Comparison of ENCODE assay signal across 24 cellular contexts in genomic region chr10:11110499-11110898, GRCh38.
DNase-seq lines count a peak whose midpoint lies in the region; ATAC-seq and TF ChIP-seq lines count a peak whose summit lies in the region.
"Had no signal": no experiment of that assay in that cellular context is flagged by ENCODE, and none has a peak within 500 bp of the region (broad histone marks: within the 10 kb centered on the region; RNA-seq: fewer than 3 reads in every experiment).

No MANE protein-coding gene starts in this region.

- no peaks in the 10 kb centered on the region for H3K36me3 ChIP-seq in heart left ventricle
- no peaks in the 10 kb centered on the region for H3K36me3 ChIP-seq in testis (ENCODE audit: low read depth, missing control alignments)
- no peaks in the 10 kb centered on the region for H3K36me3 ChIP-seq in thyroid gland

- H3K4me1 ChIP-seq in heart left ventricle (peaks cover under 1 to 75% (median 20%) of the 10 kb centered on the region in 12 donors), testis (no peaks in the 10 kb centered on the region), thyroid gland (no peaks in the 10 kb centered on the region)
- H3K4me1 ChIP-seq: parathyroid adenoma had no signal

- H3K4me3 Mint-ChIP-seq in neural crest cell, result peak overlapping the region; percentile 39
- H3K4me3 Mint-ChIP-seq: stimulated activated naive CD8-positive, alpha-beta T cell treated with anti-CD3 and anti-CD28 coated beads, Interleukin-15, Interleukin-2, amounts not matched to agents 100 ng/mL and 50 ng/mL, for 24 hours; T-cell; type B pancreatic cell had no signal

- H3K27ac ChIP-seq in heart left ventricle (peak overlapping the region in 7 of 12 donors; percentile 8 to 64 (median 30)), testis (peak overlapping the region; percentile 70 to 77), thyroid gland (no peak overlapping the region)
- H3K27ac ChIP-seq: 22Rv1, parathyroid adenoma had no signal

- ATAC-seq in Right ventricle myocardium inferior, result peak; percentile 35
- ATAC-seq in heart left ventricle, result peak in 3 of 4 donors; percentile 62 to 75 (median 66)
- no peak for ATAC-seq in HG03280 (IDR thresholded peaks at IDR 0.05; ENCODE audit: unreplicated experiment)
- ATAC-seq: T-cell had no signal

- H3K9me3 ChIP-seq in heart left ventricle (peaks cover 0 to 12% (median 0%) of the 10 kb centered on the region in 12 donors), testis (no peaks in the 10 kb centered on the region), thyroid gland (no peaks in the 10 kb centered on the region)

- TF ChIP-seq POLR2A in heart left ventricle (IDR thresholded peaks at IDR 0.05), result no peak
- no peak for TF ChIP-seq POLR2A in testis (IDR thresholded peaks at IDR 0.05)
- TF ChIP-seq POLR2A in thyroid gland (IDR thresholded peaks at IDR 0.05), result no peak

- intact Hi-C loops in Right ventricle myocardium inferior (cut with DNase I) (no loop called here), cardiac septum (cut with DNase I) (no loop called here), heart left ventricle (cut with DNase I) (loop anchor here in 4 of 10 donors (2.0 to 10.0 kb wide), 5 partner anchors 54 to 428 kb away; no protein-coding TSS in a partner anchor), testis (cut with DNase I; ENCODE audit: low total_unique reads) (no loop called here), thyroid gland (cut with DNase I) (no loop called here)

- H3K36me3 Mint-ChIP-seq in neural crest cell (ENCODE audit: low read depth), result peaks cover 9% of the 10 kb centered on the region
- H3K36me3 Mint-ChIP-seq: T-cell, type B pancreatic cell had no signal

- DNase-seq in Right ventricle myocardium inferior (ENCODE audit: missing footprints) (no peak), cardiac septum (ENCODE audit: low spot score) (no peak), heart left ventricle (peak in 1 of 5 donors; percentile 52), neural crest cell (ENCODE audit: low read depth, low spot score) (peak; percentile 35), testis (peak; percentile 89), thyroid gland (no peak), cortex of kidney (lab: John Stamatoyannopoulos, UW) (no peak)
- DNase-seq: activated CD4-positive, CD25-positive, alpha-beta regulatory T cell treated with anti-CD3 and anti-CD28 coated beads, Interleukin-2, amount 50 U/mL, for 72 hours; activated T-cell treated with anti-CD3 and anti-CD28 coated beads, Interleukin-2, amount 50 U/mL, for 1 hour; AML-193; DMS79; erythroblast; foreskin fibroblast; mammary epithelial cell; NCI-H1092 treated with DMSO at 0.1 percent for 48 hours; NCI-H2029; NCI-H226; stimulated activated CD4-positive, alpha-beta T cell treated with anti-CD3 and anti-CD28 coated beads, Interleukin-4, amount 100 ng/mL, for 1 hour; T-cell had no signal

- H3K9me3 Mint-ChIP-seq in neural crest cell, result peaks cover 3% of the 10 kb centered on the region
- H3K9me3 Mint-ChIP-seq: stimulated activated naive CD8-positive, alpha-beta T cell treated with anti-CD3 and anti-CD28 coated beads, Interleukin-15, Interleukin-2, amounts not matched to agents 100 ng/mL and 50 ng/mL, for 24 hours; T-cell had no signal

- no peak overlapping the region for H3K4me3 ChIP-seq in heart left ventricle
- no peak overlapping the region for H3K4me3 ChIP-seq in testis
- H3K4me3 ChIP-seq in thyroid gland (replicated peaks in 1 of 3), result no peak overlapping the region

- H3K27ac Mint-ChIP-seq in neural crest cell (ENCODE audit: unreplicated experiment), result peak overlapping the region; percentile 92
- H3K27ac Mint-ChIP-seq: stimulated activated naive CD8-positive, alpha-beta T cell treated with anti-CD3 and anti-CD28 coated beads, Interleukin-15, Interleukin-2, amounts not matched to agents 100 ng/mL and 50 ng/mL, for 24 hours; T-cell; type B pancreatic cell had no signal

- H3K4me1 Mint-ChIP-seq in neural crest cell, result peaks cover 56% of the 10 kb centered on the region

- H3K27me3 ChIP-seq in heart left ventricle, result no peaks in the 10 kb centered on the region
- H3K27me3 ChIP-seq in testis, result no peaks in the 10 kb centered on the region
- H3K27me3 ChIP-seq in thyroid gland, result no peaks in the 10 kb centered on the region

- 50 to 62% (median 53%) methylated on average over 6 of the region's 6 CpGs for WGBS in heart left ventricle, 4 donors
- WGBS in testis, 2 donors, result 44 to 51% methylated on average over 6 of the region's 6 CpGs
- WGBS in thyroid gland, 2 donors, result 66 to 69% methylated on average over 6 of the region's 6 CpGs

- TF ChIP-seq CTCF in heart left ventricle (IDR thresholded peaks at IDR 0.05) (no peak), neural crest cell (conservative IDR thresholded peaks at IDR 0.05) (no peak), testis (IDR thresholded peaks at IDR 0.05) (no peak), thyroid gland (IDR thresholded peaks at IDR 0.05) (no peak)

- H3K27me3 Mint-ChIP-seq in neural crest cell (ENCODE audit: low read depth), result no peaks in the 10 kb centered on the region
- H3K27me3 Mint-ChIP-seq: stimulated activated naive CD8-positive, alpha-beta T cell treated with anti-CD3 and anti-CD28 coated beads, Interleukin-15, Interleukin-2, amounts not matched to agents 100 ng/mL and 50 ng/mL, for 24 hours; T-cell had no signal

Comparison
In these comparisons a context has a peak if more than half of its experiments do, and no peak if none do; other contexts are left out.
1. DNase-seq: peak in neural crest cell (single experiment) and testis (single experiment); none in Right ventricle myocardium inferior (single experiment), cardiac septum (single experiment), thyroid gland (0 of 2) and cortex of kidney (single experiment).
2. H3K27ac ChIP-seq: peak in heart left ventricle (7 of 12) and testis (2 of 2); none in thyroid gland (0 of 3).